23 cellular contexts compared by ENCODE assay signal in the genomic region with DNA sequence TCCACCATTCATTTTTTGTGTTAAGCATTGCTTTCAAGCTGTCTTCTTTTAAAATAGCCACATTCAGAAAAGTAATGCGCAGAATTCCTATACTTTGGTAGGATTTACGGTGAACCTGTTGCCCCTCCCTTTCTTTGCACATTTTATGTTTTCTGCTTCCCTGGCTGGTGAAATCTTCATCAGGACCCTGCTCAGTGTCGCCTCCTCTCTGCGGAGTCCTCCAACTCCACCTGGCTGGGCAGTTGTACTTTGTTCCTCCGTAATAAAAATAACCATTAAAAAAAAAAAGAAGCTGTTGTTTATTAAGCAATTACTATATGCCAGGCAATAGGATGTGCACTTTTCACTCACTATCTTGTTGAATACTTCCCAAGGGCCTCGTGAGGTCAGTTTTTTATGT. TPM values are rescaled to one million over a fixed set of nuclear protein-coding genes. Genes with fewer than 3 reads are reported as not detected.
"Had no signal": no experiment of that assay in that cellular context is flagged by ENCODE, and none has a peak within 500 bp of the region (broad histone marks: within the 10 kb centered on the region; RNA-seq: fewer than 3 reads in every experiment).

No MANE protein-coding gene starts in this region.

- DNase-seq: activated CD4-positive, alpha-beta T cell treated with anti-CD3 and anti-CD28 coated beads, Interleukin-2, amount 50 U/mL, for 1 hour; activated CD8-positive, alpha-beta memory T cell treated with anti-CD3 and anti-CD28 coated beads for 24 hours; activated CD8-positive, alpha-beta memory T cell treated with anti-CD3 and anti-CD28 coated beads, Interleukin-2, amount 50 U/mL, for 48 hours; activated gamma-delta T cell; adrenal gland; cerebellar nuclear complex; effector CD8-positive, alpha-beta T cell; foreskin fibroblast; hippocampal formation; left lung; occipital lobe; stimulated activated naive CD8-positive, alpha-beta T cell treated with anti-CD3 and anti-CD28 coated beads, Interleukin-15, Interleukin-2, amounts not matched to agents 100 U/mL and 50 U/mL, for 24 hours; substantia nigra; T-helper 1 cell; T-helper 9 cell; tibial artery had no signal

- H3K4me3 Mint-ChIP-seq: dendritic cell treated with granulocyte-macrophage colony-stimulating factor and Interleukin-4, amounts not matched to agents 40 ng/mL and 50 ng/mL, for 4 days; mesothelial cell of epicardium; natural killer cell treated with Interleukin-12 subunit alpha and Interleukin-12 subunit beta and Interleukin-15 and Interleukin-18, amount 100 ng/mL, for 72 hours had no signal

- H3K4me1 ChIP-seq: adrenal gland, left lung had no signal

- H3K27me3 ChIP-seq: adrenal gland had no signal

- ATAC-seq: activated naive CD4-positive, alpha-beta T cell treated with anti-CD3 and anti-CD28 coated beads, Interleukin-2, amount 50 U/mL, for 72 hours; left lung; natural killer cell treated with Interleukin-12 subunit alpha and Interleukin-12 subunit beta and Interleukin-15 and Interleukin-18, amount 100 ng/mL, for 72 hours; stimulated activated naive CD8-positive, alpha-beta T cell treated with anti-CD3 and anti-CD28 coated beads, Interleukin-15, Interleukin-2, amounts not matched to agents 100 U/mL and 50 U/mL, for 24 hours had no signal

- H3K9me3 ChIP-seq: adrenal gland, left lung, tibial artery had no signal

- H3K27ac ChIP-seq: adrenal gland, left lung, tibial artery had no signal

- H3K9me3 Mint-ChIP-seq: activated naive CD4-positive, alpha-beta T cell treated with anti-CD3 and anti-CD28 coated beads, Interleukin-2, amount 50 U/mL, for 72 hours; dendritic cell treated with granulocyte-macrophage colony-stimulating factor and Interleukin-4, amounts not matched to agents 40 ng/mL and 50 ng/mL, for 4 days; mesothelial cell of epicardium; natural killer cell treated with Interleukin-12 subunit alpha and Interleukin-12 subunit beta and Interleukin-15 and Interleukin-18, amount 100 ng/mL, for 72 hours had no signal

- H3K4me3 ChIP-seq: adrenal gland, left lung, tibial artery had no signal

- H3K36me3 ChIP-seq: adrenal gland, left lung, tibial artery had no signal

- H3K36me3 Mint-ChIP-seq: activated naive CD4-positive, alpha-beta T cell treated with anti-CD3 and anti-CD28 coated beads, Interleukin-2, amount 50 U/mL, for 72 hours; mesothelial cell of epicardium; natural killer cell treated with Interleukin-12 subunit alpha and Interleukin-12 subunit beta and Interleukin-15 and Interleukin-18, amount 100 ng/mL, for 72 hours had no signal

- H3K4me1 Mint-ChIP-seq: mesothelial cell of epicardium had no signal

- H3K27ac Mint-ChIP-seq: activated naive CD4-positive, alpha-beta T cell treated with anti-CD3 and anti-CD28 coated beads, Interleukin-2, amount 50 U/mL, for 72 hours; dendritic cell treated with granulocyte-macrophage colony-stimulating factor and Interleukin-4, amounts not matched to agents 40 ng/mL and 50 ng/mL, for 4 days; mesothelial cell of epicardium; natural killer cell treated with Interleukin-12 subunit alpha and Interleukin-12 subunit beta and Interleukin-15 and Interleukin-18, amount 100 ng/mL, for 72 hours; progenitor cell of endocrine pancreas had no signal

RNA-seq across cellular contexts. Expression of a gene that starts 2.9 kb away (rescaled TPM):
- total RNA-seq: activated naive CD4-positive, alpha-beta T cell treated with anti-CD3 and anti-CD28 coated beads, Interleukin-2, amount 50 U/mL, for 72 hours; adrenal gland; bronchial epithelial cell; left lung; lung microvascular endothelial cell; mesothelial cell of epicardium; natural killer cell treated with Interleukin-12 subunit alpha and Interleukin-12 subunit beta and Interleukin-15 and Interleukin-18, amount 100 ng/mL, for 72 hours; occipital lobe; progenitor cell of endocrine pancreas had no signal

RNA-seq across cellular contexts. Expression of a gene that starts 22.3 kb away (rescaled TPM):
- total RNA-seq: activated naive CD4-positive, alpha-beta T cell treated with anti-CD3 and anti-CD28 coated beads, Interleukin-2, amount 50 U/mL, for 72 hours; bronchial epithelial cell; left lung; lung microvascular endothelial cell; mesothelial cell of epicardium; natural killer cell treated with Interleukin-12 subunit alpha and Interleukin-12 subunit beta and Interleukin-15 and Interleukin-18, amount 100 ng/mL, for 72 hours; occipital lobe had no signal

RNA-seq across cellular contexts. Expression of a gene that starts 54.9 kb away (rescaled TPM):
- total RNA-seq: activated naive CD4-positive, alpha-beta T cell treated with anti-CD3 and anti-CD28 coated beads, Interleukin-2, amount 50 U/mL, for 72 hours; adrenal gland; bronchial epithelial cell; left lung; lung microvascular endothelial cell; mesothelial cell of epicardium; natural killer cell treated with Interleukin-12 subunit alpha and Interleukin-12 subunit beta and Interleukin-15 and Interleukin-18, amount 100 ng/mL, for 72 hours; occipital lobe; progenitor cell of endocrine pancreas had no signal

RNA-seq across cellular contexts. Expression of a gene that starts 59.7 kb away (rescaled TPM):
- total RNA-seq: activated naive CD4-positive, alpha-beta T cell treated with anti-CD3 and anti-CD28 coated beads, Interleukin-2, amount 50 U/mL, for 72 hours; bronchial epithelial cell; mesothelial cell of epicardium; natural killer cell treated with Interleukin-12 subunit alpha and Interleukin-12 subunit beta and Interleukin-15 and Interleukin-18, amount 100 ng/mL, for 72 hours; progenitor cell of endocrine pancreas had no signal
